10 cellular contexts compared by ENCODE assay signal in genomic region chr7:17680026-17680425, GRCh38.
DNase-seq lines count a peak whose midpoint lies in the region; ATAC-seq, FAIRE-seq and TF ChIP-seq lines count a peak whose summit lies in the region.
"Had no signal": no experiment of that assay in that cellular context is flagged by ENCODE, and none has a peak within 500 bp of the region (broad histone marks: within the 10 kb centered on the region; RNA-seq: fewer than 3 reads in every experiment).

No MANE protein-coding gene starts in this region.

- no peak overlapping the region for H2BK20ac ChIP-seq in H1 (ENCODE audit: low read length)

- H4K20me1 ChIP-seq in H1 (replicated peaks in 1 of 2; ENCODE audit: control insufficient read depth in 1 of 2, insufficient read depth in 2 of 2, low read length in 2 of 2): no peaks in the 10 kb centered on the region

- H3K79me1 ChIP-seq in H1 (ENCODE audit: low read depth, low read length): no peaks in the 10 kb centered on the region

- no peak overlapping the region for H2BK15ac ChIP-seq in H1 (ENCODE audit: low read length)

- ATAC-seq in activated CD4-positive, CD25-positive, alpha-beta regulatory T cell treated with anti-CD3 and anti-CD28 coated beads, Interleukin-2, amount 50 U/mL, for 24 hours: no peak
- ATAC-seq: K562 had no signal

- H3K4me1 Mint-ChIP-seq in CD4-positive, alpha-beta memory T cell: no peaks in the 10 kb centered on the region

- no peak overlapping the region for H3K4me3 Mint-ChIP-seq in CD4-positive, alpha-beta memory T cell

- POLR2A ChIA-PET in H1 (lab: Charles Lee; ENCODE audit: partially characterized antibody): no interaction called here
- POLR2A ChIA-PET in CD4-positive, alpha-beta memory T cell (lab: Charles Lee; ENCODE audit: partially characterized antibody): no interaction called here

- intact Hi-C loops in CD4-positive, alpha-beta memory T cell (cut with micrococcal nuclease): no loop called here

- no peaks in the 10 kb centered on the region for H3K23me2 ChIP-seq in H1 (ENCODE audit: low read depth, low read length)

- H2BK5ac ChIP-seq in H1 (ENCODE audit: low read depth, low read length): no peak overlapping the region

- no peak overlapping the region for H4K8ac ChIP-seq in H1 (ENCODE audit: extremely low read depth, insufficient read depth, low read length)

- TF ChIP-seq POLR2A in H1 (IDR thresholded peaks at IDR 0.05; ENCODE audit: control extremely low read depth in 1 of 2, low read depth in 2 of 2, low read length in 2 of 2): no peak

- H3K4me3 ChIP-seq in MG63 (no peak overlapping the region), H1 (ENCODE audit: extremely low read depth in 1 of 4, insufficient read depth in 2 of 4, low read depth in 3 of 4, low read length in 4 of 4) (no peak overlapping the region)
- no peak overlapping the region for H3K4me3 ChIP-seq in CD4-positive, alpha-beta memory T cell (ENCODE audit: low read length in 2 of 2)
- H3K4me3 ChIP-seq: K562 had no signal

- no peak for TF ChIP-seq CTCF in H1 (IDR thresholded peaks at IDR 0.05; ENCODE audit: control extremely low read depth in 1 of 3, insufficient read depth in 1 of 3, low read depth in 1 of 3, low read length in 3 of 3)

- H3K23ac ChIP-seq in H1 (ENCODE audit: insufficient read length): no peak overlapping the region

- CTCF ChIA-PET in H1 (lab: Charles Lee; ENCODE audit: partially characterized antibody): interaction anchor here (1.0 to 3.5 kb wide), 8 partner anchors 11 to 709 kb away, joined by 3 to 23 read pairs (median 4); no protein-coding TSS in a partner anchor
- CTCF ChIA-PET in CD4-positive, alpha-beta memory T cell (lab: Charles Lee; ENCODE audit: partially characterized antibody): interaction anchor here (1.0 to 6.7 kb wide), 8 partner anchors 9 to 1985 kb away, joined by 3 to 73 read pairs (median 10); no protein-coding TSS in a partner anchor

- no peaks in the 10 kb centered on the region for H3K9me3 ChIP-seq in MG63
- no peaks in the 10 kb centered on the region for H3K9me3 ChIP-seq in H1 (ENCODE audit: insufficient read depth in 2 of 2, low read depth in 1 of 2, low read length in 1 of 2)
- H3K9me3 ChIP-seq in CD4-positive, alpha-beta memory T cell (ENCODE audit: control insufficient read depth in 1 of 2, low read length in 2 of 2): no peaks in the 10 kb centered on the region

- no peak overlapping the region for H3K14ac ChIP-seq in H1 (ENCODE audit: insufficient read length)

- H3K4me2 ChIP-seq in H1 (ENCODE audit: insufficient read depth in 1 of 2, low read depth in 2 of 2, low read length in 2 of 2): no peak overlapping the region

- H3K27me3 ChIP-seq in MG63 (no peaks in the 10 kb centered on the region), H1 (replicated peaks in 1 of 4; ENCODE audit: control insufficient read depth in 3 of 4, extremely low read depth in 1 of 4, insufficient read depth in 3 of 4, low read length in 3 of 4) (peaks cover 0 to 1% (median 0%) of the 10 kb centered on the region in 4 experiments; a peak in 2 of 7 replicates)
- no peaks in the 10 kb centered on the region for H3K27me3 ChIP-seq in CD4-positive, alpha-beta memory T cell (ENCODE audit: insufficient read depth, low read length)

- 90% methylated on average over 6 of the region's 6 CpGs; no CpG with 5 or more reads in 1 of the 2 experiments for WGBS in H1 (ENCODE audit: extremely low coverage in 1 of 2, insufficient coverage in 1 of 2, insufficient read length in 1 of 2, insufficient replicate concordance in 2 of 2, low coverage in 1 of 2, low lambda C conversion rate in 2 of 2, missing lambda C conversion rate in 1 of 2), 2 experiments

- H3K9ac ChIP-seq in H1 (replicated peaks in 1 of 4; ENCODE audit: extremely low read depth in 1 of 4, low read depth in 3 of 4, low read length in 3 of 4): no peak overlapping the region

- no peaks in the 10 kb centered on the region for H3K36me3 Mint-ChIP-seq in CD4-positive, alpha-beta memory T cell

- no peaks in the 10 kb centered on the region for H3K9me3 Mint-ChIP-seq in CD4-positive, alpha-beta memory T cell

- H3K36me3 ChIP-seq in MG63: no peaks in the 10 kb centered on the region
- H3K36me3 ChIP-seq in H1 (ENCODE audit: control insufficient read depth in 2 of 4, insufficient read depth in 4 of 4, low read length in 3 of 4): no peaks in the 10 kb centered on the region
- H3K36me3 ChIP-seq in CD4-positive, alpha-beta memory T cell (ENCODE audit: insufficient read depth, low read length): no peaks in the 10 kb centered on the region

- no peak for TF ChIP-seq RAD21 in H1 (IDR thresholded peaks at IDR 0.05 in 1 of 2, conservative IDR thresholded peaks at IDR 0.05 in 1 of 2; ENCODE audit: low read depth in 2 of 2, low read length in 2 of 2)

- H2AK5ac ChIP-seq in H1 (ENCODE audit: low read depth, low read length): no peak overlapping the region

- H2BK12ac ChIP-seq in H1 (ENCODE audit: low read depth, low read length): no peak overlapping the region

- no peak overlapping the region for H4K5ac ChIP-seq in H1 (ENCODE audit: insufficient read length, low read depth, low read length)

- H4K91ac ChIP-seq in H1 (replicated peaks; ENCODE audit: insufficient read length, low read length): no peak overlapping the region

- peaks cover 0 to 3% of the 10 kb centered on the region in 2 donors for H3K27me3 Mint-ChIP-seq in CD4-positive, alpha-beta memory T cell

- no peak overlapping the region for H3K27ac Mint-ChIP-seq in CD4-positive, alpha-beta memory T cell

- FAIRE-seq in H1 (lab: Jason Lieb, UNC) (no peak), urothelium cell line (lab: Jason Lieb, UNC) (peak; percentile 67)
- FAIRE-seq: K562 had no signal

- H3K79me2 ChIP-seq in H1 (ENCODE audit: control insufficient read depth in 1 of 2, insufficient read depth in 2 of 2, low read length in 2 of 2): no peaks in the 10 kb centered on the region

- no peak overlapping the region for H3K18ac ChIP-seq in H1 (ENCODE audit: extremely low read depth, low read length)

- no peak overlapping the region for H3K56ac ChIP-seq in H1 (replicated peaks; ENCODE audit: insufficient read length, low read depth, low read length)

- H3K4me1 ChIP-seq in H1 (replicated peaks in 1 of 4; ENCODE audit: control insufficient read depth in 3 of 4, insufficient read depth in 4 of 4, low read length in 3 of 4): peaks cover 0 to 2% (median under 1%) of the 10 kb centered on the region in 4 experiments; a peak in 3 of 7 replicates
- no peaks in the 10 kb centered on the region for H3K4me1 ChIP-seq in CD4-positive, alpha-beta memory T cell (ENCODE audit: insufficient read depth, low read length)

- H2AFZ ChIP-seq in H1 (ENCODE audit: low read length): peak overlapping the region; percentile 87; the same call in 1 of the 2 replicates

- H3K4ac ChIP-seq in H1 (replicated peaks; ENCODE audit: insufficient read length, low read depth, low read length): no peak overlapping the region

- TF ChIP-seq EP300 in H1 (IDR thresholded peaks at IDR 0.05; ENCODE audit: borderline replicate concordance in 1 of 2, low read depth in 2 of 2, low read length in 2 of 2): no peak

- H2BK120ac ChIP-seq in H1 (replicated peaks; ENCODE audit: low read depth, low read length): no peak overlapping the region

- no peak overlapping the region for H3K27ac ChIP-seq in H1 (ENCODE audit: low read depth, low read length)
- H3K27ac ChIP-seq in CD4-positive, alpha-beta memory T cell (ENCODE audit: low read depth, low read length): no peak overlapping the region
- H3K27ac ChIP-seq: VCaP had no signal

- DNase-seq in MG63 (peak; percentile 85), H1 (ENCODE audit: low read depth in 1 of 2, low spot score in 2 of 2) (no peak), medulla oblongata (ENCODE audit: extremely low spot score) (peak; percentile 85), urothelium cell line (ENCODE audit: low spot score) (peak; percentile 48)
- DNase-seq in CD4-positive, alpha-beta memory T cell: no peak
- no peak for DNase-seq in activated CD4-positive, alpha-beta T cell treated with anti-CD3 and anti-CD28 coated beads, Interleukin-2, amount 50 U/mL, for 4 hours
- DNase-seq: cortex of kidney had no signal

TF ChIP-seq in H1, 55 proteins besides CTCF, POLR2A, EP300 and RAD21:
- TF ChIP-seq NRF1 (IDR thresholded peaks at IDR 0.05; ENCODE audit: low read depth, low read length) (no peak), JUND (IDR thresholded peaks at IDR 0.05; ENCODE audit: low read length) (no peak), KDM1A (IDR thresholded peaks at IDR 0.05; ENCODE audit: borderline replicate concordance, low read length) (no peak), HDAC2 (IDR thresholded peaks at IDR 0.05; ENCODE audit: borderline replicate concordance in 1 of 2, low read depth in 2 of 2, low read length in 2 of 2) (no peak), TAF7 (optimal IDR thresholded peaks at IDR 0.05; ENCODE audit: borderline replicate concordance, low read depth, low read length) (no peak), POLR2AphosphoS5 (IDR thresholded peaks at IDR 0.05; ENCODE audit: low read depth, low read length) (no peak), TEAD4 (IDR thresholded peaks at IDR 0.05; ENCODE audit: low read depth, low read length) (no peak), CBX5 (IDR thresholded peaks at IDR 0.05; ENCODE audit: low read depth, low read length) (no peak)

Comparison
In these comparisons a context has a peak if more than half of its experiments do, and no peak if none do; other contexts are left out.
1. DNase-seq: peak in MG63 (single experiment), medulla oblongata (single experiment) and urothelium cell line (single experiment); none in H1 (0 of 2), CD4-positive, alpha-beta memory T cell (0 of 5) and activated CD4-positive, alpha-beta T cell treated with anti-CD3 and anti-CD28 coated beads, Interleukin-2, amount 50 U/mL, for 4 hours (0 of 2).